14 cellular contexts compared by ENCODE assay signal in the genomic region with DNA sequence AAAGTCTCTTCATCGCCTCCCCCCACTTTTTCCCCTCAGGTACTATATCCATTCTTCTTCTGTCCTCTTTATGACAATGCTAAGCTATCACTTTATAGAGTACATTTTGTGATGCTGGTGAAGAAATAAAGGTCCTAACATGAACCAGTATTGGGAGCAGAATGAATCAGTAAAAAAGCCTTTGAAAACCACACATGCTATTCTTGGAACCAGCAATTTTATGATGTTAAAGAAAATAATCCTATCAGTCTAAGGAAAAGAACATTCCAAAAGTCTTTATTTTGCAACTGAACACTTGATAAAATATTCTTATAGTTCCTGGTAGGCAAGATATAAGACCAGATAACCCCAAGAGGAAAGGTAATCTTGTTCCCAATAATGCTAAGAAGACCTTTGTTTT.
"Had no signal": no experiment of that assay in that cellular context is flagged by ENCODE, and none has a peak within 500 bp of the region (broad histone marks: within the 10 kb centered on the region; RNA-seq: fewer than 3 reads in every experiment).

No MANE protein-coding gene starts in this region.

- H3K27me3 ChIP-seq: brain microvascular endothelial cell, thyroid gland had no signal

- H3K4me1 ChIP-seq: lower lobe of right lung, thyroid gland had no signal

- DNase-seq: activated CD4-positive, alpha-beta memory T cell treated with anti-CD3 and anti-CD28 coated beads for 36 hours; activated effector memory CD4-positive, alpha-beta T cell treated with Interleukin-2 at 50 U/mL for 16 hours; activated naive CD4-positive, alpha-beta T cell treated with anti-CD3 and anti-CD28 coated beads, Interleukin-2, amount 10 ng/mL, durations not matched to agents 7 days and 5 days; activated T-cell treated with anti-CD3 and anti-CD28 coated beads, Interleukin-2, amount 50 U/mL, for 4 hours; brain microvascular endothelial cell; central memory CD4-positive, alpha-beta T cell; effector CD4-positive, alpha-beta T cell; lower lobe of right lung; posterior cingulate gyrus; retina; thyroid gland had no signal

- H3K36me3 ChIP-seq: brain microvascular endothelial cell, lower lobe of right lung, thyroid gland had no signal

- H3K27me3 Mint-ChIP-seq: activated CD4-positive, alpha-beta memory T cell treated with anti-CD3 and anti-CD28 coated beads for 36 hours; activated naive CD4-positive, alpha-beta T cell treated with anti-CD3 and anti-CD28 coated beads, Interleukin-2, amount 10 ng/mL, durations not matched to agents 7 days and 5 days had no signal

- H3K27ac Mint-ChIP-seq: nephron had no signal

- ATAC-seq: activated T-cell treated with anti-CD3 and anti-CD28 coated beads, Interleukin-2, amount 50 U/mL, for 4 hours; esophagus mucosa; lower lobe of right lung had no signal

- H3K4me3 Mint-ChIP-seq: activated CD4-positive, alpha-beta memory T cell treated with anti-CD3 and anti-CD28 coated beads for 36 hours; activated naive CD4-positive, alpha-beta T cell treated with anti-CD3 and anti-CD28 coated beads, Interleukin-2, amount 10 ng/mL, durations not matched to agents 7 days and 5 days; activated T-cell treated with anti-CD3 and anti-CD28 coated beads, Interleukin-2, amount 50 U/mL, for 4 hours; nephron; T-helper 2 cell treated with Interferon-gamma antibody and Interleukin-4, amounts not matched to agents 5 μg/mL and 100 μg/mL, for 36 hours had no signal

- H3K4me1 Mint-ChIP-seq: nephron had no signal

- H3K9me3 ChIP-seq: lower lobe of right lung, thyroid gland had no signal

- H3K9me3 Mint-ChIP-seq: activated CD4-positive, alpha-beta memory T cell treated with anti-CD3 and anti-CD28 coated beads for 36 hours; activated naive CD4-positive, alpha-beta T cell treated with anti-CD3 and anti-CD28 coated beads, Interleukin-2, amount 10 ng/mL, durations not matched to agents 7 days and 5 days; activated T-cell treated with anti-CD3 and anti-CD28 coated beads, Interleukin-2, amount 50 U/mL, for 4 hours; nephron; T-helper 2 cell treated with Interferon-gamma antibody and Interleukin-4, amounts not matched to agents 5 μg/mL and 100 μg/mL, for 36 hours had no signal

- H3K4me3 ChIP-seq: lower lobe of right lung, thyroid gland had no signal

- H3K27ac ChIP-seq: brain microvascular endothelial cell, lower lobe of right lung, thyroid gland had no signal
